10 cellular contexts compared by ENCODE assay signal in genomic region chr16:1125471-1125870, GRCh38. TPM values are rescaled to one million over a fixed set of nuclear protein-coding genes. Genes with fewer than 3 reads are reported as not detected.
A peak's percentile ranks its signal among the peaks of the same experiment; 100 is the strongest.
DNase-seq lines count a peak whose midpoint lies in the region; ATAC-seq and TF ChIP-seq lines count a peak whose summit lies in the region.
"Had no signal": no experiment of that assay in that cellular context is flagged by ENCODE, and none has a peak within 500 bp of the region (broad histone marks: within the 10 kb centered on the region; RNA-seq: fewer than 3 reads in every experiment).

No MANE protein-coding gene starts in this region.

- H3K4me1 ChIP-seq in left lung: no peaks in the 10 kb centered on the region
- H3K4me1 ChIP-seq: adrenal gland had no signal

- no peak overlapping the region for H3K27ac ChIP-seq in left lung
- H3K27ac ChIP-seq: adrenal gland had no signal

- peak; percentile 7 for DNase-seq in NCI-H1105 treated with DMSO at 0.1 percent for 48 hours (lab: John Stamatoyannopoulos, UW)
- no peak for DNase-seq in NCI-H1105 (lab: John Stamatoyannopoulos, UW)
- DNase-seq in NCI-H226: peak; percentile 79
- DNase-seq in cardiac fibroblast (ENCODE audit: low read depth in 2 of 2): peak; percentile 40 to 51
- peak; percentile 42 to 48 for DNase-seq in stimulated activated CD4-positive, alpha-beta T cell treated with anti-CD3 and anti-CD28 coated beads, Interleukin-2, amount 100 ng/mL, for 24 hours
- no peak for DNase-seq in effector CD8-positive, alpha-beta T cell (lab: John Stamatoyannopoulos, UW)
- DNase-seq in left lung: no peak
- DNase-seq in pons (ENCODE audit: low spot score): no peak
- DNase-seq: ACHN had no signal

- H3K9me3 ChIP-seq in left lung: no peaks in the 10 kb centered on the region
- H3K9me3 ChIP-seq: adrenal gland had no signal

- no peak for ATAC-seq in left lung

- no peak overlapping the region for H3K4me3 ChIP-seq in cardiac fibroblast (replicated peaks in 1 of 2; ENCODE audit: low read depth in 2 of 2, low read length in 2 of 2)
- no peak overlapping the region for H3K4me3 ChIP-seq in left lung
- H3K4me3 ChIP-seq: adrenal gland had no signal

- no peaks in the 10 kb centered on the region for H3K36me3 ChIP-seq in left lung
- H3K36me3 ChIP-seq: adrenal gland had no signal

- intact Hi-C loops in left lung (cut with DNase I): no loop called here

- H3K27me3 ChIP-seq in left lung: peaks cover 0 to 86% of the 10 kb centered on the region in 2 donors
- H3K27me3 ChIP-seq: adrenal gland had no signal

- TF ChIP-seq CTCF in cardiac fibroblast (IDR thresholded peaks at IDR 0.05; ENCODE audit: low read depth, low read length) (no peak), left lung (IDR thresholded peaks at IDR 0.05) (no peak)

RNA-seq across cellular contexts. Expression of gene CACNA1H, which starts 27.4 kb away (rescaled TPM):
- 10 to 100 TPM in 1 of 2 donors, 1 to 10 TPM in 1; 7.0 to 14.0 TPM for total RNA-seq in left lung

RNA-seq across cellular contexts. Expression of gene C1QTNF8, which starts 29.4 kb away (rescaled TPM):
- not detected for total RNA-seq in left lung

RNA-seq across cellular contexts. Expression of gene SSTR5, which starts 52.9 kb away (rescaled TPM):
- not detected for total RNA-seq in left lung

Comparison
In these comparisons a context has a peak if more than half of its experiments do, and no peak if none do; other contexts are left out.
1. DNase-seq: peak in NCI-H1105 treated with DMSO at 0.1 percent for 48 hours (single experiment), NCI-H226 (single experiment), cardiac fibroblast (2 of 2) and stimulated activated CD4-positive, alpha-beta T cell treated with anti-CD3 and anti-CD28 coated beads, Interleukin-2, amount 100 ng/mL, for 24 hours (2 of 2); none in NCI-H1105 (single experiment), effector CD8-positive, alpha-beta T cell (single experiment), left lung (0 of 2) and pons (single experiment).